8 cellular contexts compared by ENCODE assay signal in the genomic region with DNA sequence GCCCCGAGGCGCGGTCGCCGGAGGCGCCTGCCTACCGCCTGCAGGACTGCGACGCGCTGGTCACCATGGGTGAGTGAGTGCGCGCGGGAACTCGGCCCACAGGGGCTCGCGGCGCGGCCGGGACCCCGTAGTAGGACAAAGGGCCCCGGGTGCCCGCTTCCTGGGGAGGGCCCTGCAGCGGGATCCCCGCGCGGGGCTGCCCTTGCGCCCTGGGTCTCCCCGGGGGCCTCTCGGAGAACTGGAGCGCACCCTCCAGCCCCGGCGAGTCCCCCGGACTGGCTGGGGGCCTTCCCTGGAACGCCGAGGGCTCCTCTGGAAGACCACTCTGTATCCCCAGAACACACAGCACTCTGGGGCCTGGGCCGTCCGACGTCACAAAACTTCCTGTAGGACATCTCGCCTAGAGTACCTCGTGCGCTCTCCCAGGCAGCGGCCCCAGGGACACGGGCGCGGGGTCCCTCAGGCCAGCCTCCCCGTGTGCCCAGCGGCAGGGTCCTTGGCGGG.
DNase-seq lines count a peak whose midpoint lies in the region; ATAC-seq and TF ChIP-seq lines count a peak whose summit lies in the region.

No MANE protein-coding gene starts in this region.

- H3K36me3 Mint-ChIP-seq in activated CD4-positive, alpha-beta T cell treated with anti-CD3 and anti-CD28 coated beads, Interleukin-2, amount 10 ng/mL, durations not matched to agents 7 days and 5 days (ENCODE audit: low read depth): peaks cover 28% of the 10 kb centered on the region

- CTCF ChIA-PET in activated CD4-positive, alpha-beta T cell treated with anti-CD3 and anti-CD28 coated beads, Interleukin-2, amount 10 ng/mL, durations not matched to agents 7 days and 5 days (lab: Charles Lee): no interaction called here

- H3K4me3 ChIP-seq in sigmoid colon: peak overlapping the region in 2 of 4 donors; percentile 57 to 63

- TF ChIP-seq EP300 in sigmoid colon (IDR thresholded peaks at IDR 0.05): no peak

- H3K27me3 Mint-ChIP-seq in activated CD4-positive, alpha-beta T cell treated with anti-CD3 and anti-CD28 coated beads, Interleukin-2, amount 10 ng/mL, durations not matched to agents 7 days and 5 days: no peaks in the 10 kb centered on the region
- H3K27me3 Mint-ChIP-seq in stimulated activated naive CD8-positive, alpha-beta T cell treated with anti-CD3 and anti-CD28 coated beads, Interleukin-15, amount 100 ng/mL, for 72 hours: no peaks in the 10 kb centered on the region

- peaks cover 0 to 4% (median 0%) of the 10 kb centered on the region in 4 donors for H3K4me1 ChIP-seq in sigmoid colon

- peak; percentile 5 for ATAC-seq in stimulated activated naive CD8-positive, alpha-beta T cell treated with anti-CD3 and anti-CD28 coated beads, Interleukin-15, amount 100 ng/mL, for 72 hours
- no peak for ATAC-seq in HG02840 (IDR thresholded peaks at IDR 0.05; ENCODE audit: low FRiP score, unreplicated experiment)

- WGBS in sigmoid colon, 2 donors: 0% methylated on average over 48 of the region's 48 CpGs

- POLR2A ChIA-PET in activated CD4-positive, alpha-beta T cell treated with anti-CD3 and anti-CD28 coated beads, Interleukin-2, amount 10 ng/mL, durations not matched to agents 7 days and 5 days (lab: Charles Lee): no interaction called here

- H3K4me3 Mint-ChIP-seq in activated CD4-positive, alpha-beta T cell treated with anti-CD3 and anti-CD28 coated beads, Interleukin-2, amount 10 ng/mL, durations not matched to agents 7 days and 5 days: peak overlapping the region; percentile 97
- H3K4me3 Mint-ChIP-seq in stimulated activated naive CD8-positive, alpha-beta T cell treated with anti-CD3 and anti-CD28 coated beads, Interleukin-15, amount 100 ng/mL, for 72 hours: peak overlapping the region; percentile 91 to 97

- no peaks in the 10 kb centered on the region for H3K9me3 Mint-ChIP-seq in activated CD4-positive, alpha-beta T cell treated with anti-CD3 and anti-CD28 coated beads, Interleukin-2, amount 10 ng/mL, durations not matched to agents 7 days and 5 days
- no peaks in the 10 kb centered on the region for H3K9me3 Mint-ChIP-seq in stimulated activated naive CD8-positive, alpha-beta T cell treated with anti-CD3 and anti-CD28 coated beads, Interleukin-15, amount 100 ng/mL, for 72 hours

- DNase-seq in activated CD4-positive, alpha-beta T cell treated with anti-CD3 and anti-CD28 coated beads, Interleukin-2, amount 10 ng/mL, durations not matched to agents 7 days and 5 days: no peak
- no peak for DNase-seq in activated CD4-positive, alpha-beta T cell treated with anti-CD3 and anti-CD28 coated beads for 1 hour
- DNase-seq in NCI-H69 (lab: John Stamatoyannopoulos, UW): peak; percentile 71
- peak; percentile 11 for DNase-seq in fibroblast of gingiva (ENCODE audit: low read depth)
- peak; percentile 48 to 55 for DNase-seq in stimulated activated naive CD8-positive, alpha-beta T cell treated with anti-CD3 and anti-CD28 coated beads, Interleukin-15, amount 100 ng/mL, for 72 hours
- no peak for DNase-seq in DMS 273 treated with DMSO at 0.1 percent for 48 hours (lab: John Stamatoyannopoulos, UW)
- no peak for DNase-seq in sigmoid colon

- TF ChIP-seq POLR2A in sigmoid colon (IDR thresholded peaks at IDR 0.05): no peak

- H3K9me3 ChIP-seq in sigmoid colon: no peaks in the 10 kb centered on the region

- H3K4me1 Mint-ChIP-seq in activated CD4-positive, alpha-beta T cell treated with anti-CD3 and anti-CD28 coated beads, Interleukin-2, amount 10 ng/mL, durations not matched to agents 7 days and 5 days: peaks cover 33% of the 10 kb centered on the region
- H3K4me1 Mint-ChIP-seq in stimulated activated naive CD8-positive, alpha-beta T cell treated with anti-CD3 and anti-CD28 coated beads, Interleukin-15, amount 100 ng/mL, for 72 hours: peaks cover 29% of the 10 kb centered on the region

- H3K27ac ChIP-seq in sigmoid colon: peak overlapping the region in 2 of 4 donors; percentile 69 to 71

- intact Hi-C loops in sigmoid colon (cut with DNase I): no loop called here

- peak overlapping the region; percentile 92 for H3K27ac Mint-ChIP-seq in activated CD4-positive, alpha-beta T cell treated with anti-CD3 and anti-CD28 coated beads, Interleukin-2, amount 10 ng/mL, durations not matched to agents 7 days and 5 days
- peak overlapping the region; percentile 96 to 98 for H3K27ac Mint-ChIP-seq in stimulated activated naive CD8-positive, alpha-beta T cell treated with anti-CD3 and anti-CD28 coated beads, Interleukin-15, amount 100 ng/mL, for 72 hours

- H3K36me3 ChIP-seq in sigmoid colon: no peaks in the 10 kb centered on the region

- H3K27me3 ChIP-seq in sigmoid colon: no peaks in the 10 kb centered on the region

- TF ChIP-seq CTCF in sigmoid colon (IDR thresholded peaks at IDR 0.05): no peak

Comparison
In these comparisons a context has a peak if more than half of its experiments do, and no peak if none do; other contexts are left out.
1. DNase-seq: peak in NCI-H69 (single experiment), fibroblast of gingiva (single experiment) and stimulated activated naive CD8-positive, alpha-beta T cell treated with anti-CD3 and anti-CD28 coated beads, Interleukin-15, amount 100 ng/mL, for 72 hours (2 of 2); none in activated CD4-positive, alpha-beta T cell treated with anti-CD3 and anti-CD28 coated beads, Interleukin-2, amount 10 ng/mL, durations not matched to agents 7 days and 5 days (single experiment), activated CD4-positive, alpha-beta T cell treated with anti-CD3 and anti-CD28 coated beads for 1 hour (single experiment), DMS 273 treated with DMSO at 0.1 percent for 48 hours (single experiment) and sigmoid colon (single experiment).